18 cellular contexts compared by ENCODE assay signal in genomic region chr2:41326801-41327200, GRCh38.
A peak's percentile ranks its signal among the peaks of the same experiment; 100 is the strongest.
DNase-seq lines count a peak whose midpoint lies in the region; TF ChIP-seq lines count a peak whose summit lies in the region.
"Had no signal": no experiment of that assay in that cellular context is flagged by ENCODE, and none has a peak within 500 bp of the region (broad histone marks: within the 10 kb centered on the region; RNA-seq: fewer than 3 reads in every experiment).

No MANE protein-coding gene starts in this region.

- peaks cover 4% of the 10 kb centered on the region for H3K4me1 Mint-ChIP-seq in nephron
- H3K4me1 Mint-ChIP-seq: T-cell had no signal

- H3K27me3 Mint-ChIP-seq in nephron (ENCODE audit: low read depth): no peaks in the 10 kb centered on the region
- H3K27me3 Mint-ChIP-seq: T-cell had no signal

- H3K36me3 Mint-ChIP-seq in nephron (ENCODE audit: low read depth): no peaks in the 10 kb centered on the region
- H3K36me3 Mint-ChIP-seq: T-cell had no signal

- TF ChIP-seq CTCF in nephron (IDR thresholded peaks at IDR 0.05; ENCODE audit: unreplicated experiment in 3 of 3): no peak
- TF ChIP-seq CTCF in suprapubic skin (IDR thresholded peaks at IDR 0.05): no peak

- no peak overlapping the region for H3K4me3 Mint-ChIP-seq in nephron
- H3K4me3 Mint-ChIP-seq: T-cell had no signal

- peak; percentile 24 for DNase-seq in D341Med (ENCODE audit: low spot score)
- peak; percentile 34 for DNase-seq in NCI-H2171 (lab: John Stamatoyannopoulos, UW)
- DNase-seq in ecto neural progenitor cell (ENCODE audit: low spot score): peak; percentile 42
- DNase-seq in suprapubic skin (ENCODE audit: low spot score in 2 of 2): no peak
- no peak for DNase-seq in C1 segment of cervical spinal cord (lab: John Stamatoyannopoulos, UW)
- DNase-seq in SKM-1 (lab: John Stamatoyannopoulos, UW; ENCODE audit: unreplicated experiment): no peak
- DNase-seq in NCI-H1048 (lab: John Stamatoyannopoulos, UW): no peak
- DNase-seq: GM23248; MG63; NCI-H1105 treated with DMSO at 0.1 percent for 48 hours; NCI-H187; NCI-H510A treated with DMSO at 0.1 percent for 48 hours; NK-92 treated with Interleukin-12 subunit alpha and Interleukin-12 subunit beta, amount 100 ng/mL, for 24 hours; T-cell had no signal

- no peak for TF ChIP-seq EP300 in suprapubic skin (IDR thresholded peaks at IDR 0.05)

- H3K4me3 ChIP-seq in suprapubic skin: no peak overlapping the region
- H3K4me3 ChIP-seq: GM23248, MG63, SJSA1 had no signal

- no peaks in the 10 kb centered on the region for H3K9me3 ChIP-seq in suprapubic skin
- H3K9me3 ChIP-seq: MG63, SJSA1 had no signal

- no peaks in the 10 kb centered on the region for H3K4me1 ChIP-seq in suprapubic skin
- H3K4me1 ChIP-seq: SJSA1 had no signal

- H3K36me3 ChIP-seq in suprapubic skin: no peaks in the 10 kb centered on the region
- H3K36me3 ChIP-seq: MG63, SJSA1 had no signal

- no peak for TF ChIP-seq POLR2A in suprapubic skin (IDR thresholded peaks at IDR 0.05)

- no peak overlapping the region for H3K27ac ChIP-seq in suprapubic skin
- H3K27ac ChIP-seq: C4-2B, GM23248, RWPE1, SJSA1 had no signal

- peak overlapping the region in 2 of 3 experiments; percentile 32 to 47 for H3K27ac Mint-ChIP-seq in nephron
- H3K27ac Mint-ChIP-seq: T-cell had no signal

- 36% methylated on average over 2 of the region's 2 CpGs for WGBS in suprapubic skin

- peaks cover 3% of the 10 kb centered on the region for H3K9me3 Mint-ChIP-seq in nephron
- H3K9me3 Mint-ChIP-seq: T-cell had no signal

- H3K27me3 ChIP-seq in suprapubic skin: no peaks in the 10 kb centered on the region
- H3K27me3 ChIP-seq: MG63 had no signal

Comparison
In these comparisons a context has a peak if more than half of its experiments do, and no peak if none do; other contexts are left out.
1. DNase-seq: peak in D341Med (single experiment), NCI-H2171 (single experiment) and ecto neural progenitor cell (single experiment); none in suprapubic skin (0 of 2), C1 segment of cervical spinal cord (0 of 14), SKM-1 (single experiment) and NCI-H1048 (single experiment).